In the genomic region with DNA sequence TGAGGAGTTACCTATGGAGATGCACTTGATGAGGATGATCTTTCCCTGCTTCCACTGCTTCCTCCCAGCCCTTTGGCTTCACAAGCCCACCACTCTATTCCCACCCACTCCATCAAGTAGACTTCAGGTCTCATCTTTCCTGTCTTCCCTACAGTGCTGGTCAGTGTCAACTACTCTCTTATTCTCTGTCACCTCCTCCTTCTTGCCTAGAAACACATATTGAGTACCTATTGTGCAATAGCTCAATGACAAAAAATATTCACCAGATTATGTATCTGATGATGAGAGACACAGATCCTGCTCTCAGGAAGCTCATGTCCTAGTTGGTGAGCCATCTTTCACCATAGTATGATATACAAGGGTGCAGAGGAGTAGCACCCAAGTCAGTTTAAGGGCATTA, we compare ENCODE assay signal across 37 cellular contexts.
"Had no signal": no experiment of that assay in that cellular context is flagged by ENCODE, and none has a peak within 500 bp of the region (broad histone marks: within the 10 kb centered on the region; RNA-seq: fewer than 3 reads in every experiment).

No MANE protein-coding gene starts in this region.

- H3K36me3 Mint-ChIP-seq: activated CD4-positive, alpha-beta memory T cell treated with anti-CD3 and anti-CD28 coated beads for 36 hours; activated CD8-positive, alpha-beta memory T cell treated with anti-CD3 and anti-CD28 coated beads, Interleukin-2, amount 10 ng/mL, durations not matched to agents 7 days and 5 days; activated naive CD4-positive, alpha-beta T cell treated with anti-CD3 and anti-CD28 coated beads, Interleukin-2, amount 10 ng/mL, durations not matched to agents 7 days and 5 days; activated naive CD4-positive, alpha-beta T cell treated with anti-CD3 and anti-CD28 coated beads, Interleukin-2, amount 50 U/mL, for 24 hours; activated naive CD8-positive, alpha-beta T cell treated with anti-CD3 and anti-CD28 coated beads, Interleukin-2, amount 10 ng/mL, durations not matched to agents 7 days and 5 days; brain had no signal

- H3K9me3 ChIP-seq: ascending aorta had no signal

- H3K36me3 ChIP-seq: ascending aorta, cardiac muscle cell had no signal

- FAIRE-seq: bronchial epithelial cell, TTC549 had no signal

- ATAC-seq: activated CD8-positive, alpha-beta memory T cell treated with anti-CD3 and anti-CD28 coated beads, Interleukin-2, amount 10 ng/mL, durations not matched to agents 7 days and 5 days; activated CD8-positive, alpha-beta T cell treated with anti-CD3 and anti-CD28 coated beads, Interleukin-2, amount 10 ng/mL, durations not matched to agents 7 days and 5 days; activated naive CD8-positive, alpha-beta T cell treated with anti-CD3 and anti-CD28 coated beads, Interleukin-2, amount 50 U/mL, for 24 hours had no signal

- H3K9me3 Mint-ChIP-seq: activated CD4-positive, alpha-beta memory T cell treated with anti-CD3 and anti-CD28 coated beads for 36 hours; activated CD4-positive, alpha-beta T cell treated with anti-CD3 and anti-CD28 coated beads, Interleukin-2, amount 10 ng/mL, durations not matched to agents 24 days and 14 days; activated naive CD4-positive, alpha-beta T cell treated with anti-CD3 and anti-CD28 coated beads, Interleukin-2, amount 10 ng/mL, durations not matched to agents 7 days and 5 days; activated naive CD4-positive, alpha-beta T cell treated with anti-CD3 and anti-CD28 coated beads, Interleukin-2, amount 50 U/mL, for 24 hours; activated naive CD8-positive, alpha-beta T cell treated with anti-CD3 and anti-CD28 coated beads, Interleukin-2, amount 10 ng/mL, durations not matched to agents 7 days and 5 days; activated naive CD8-positive, alpha-beta T cell treated with anti-CD3 and anti-CD28 coated beads, Interleukin-2, amount 50 U/mL, for 24 hours; activated T-cell treated with anti-CD3 and anti-CD28 coated beads, Interleukin-2, amount 50 U/mL, for 24 hours; activated T-helper 2 cell treated with anti-CD3 and anti-CD28 coated beads, Interferon-gamma antibody, Interleukin-2, Interleukin-4, amounts not matched to agents 10 μg/mL and 5 μg/mL and 100 μg/mL, durations not matched to agents 14 hours and 24 hours and 36 hours; central memory CD8-positive, alpha-beta T cell; T-helper 1 cell treated with Interleukin-12 subunit alpha and Interleukin-12 subunit beta and Interleukin-4 antibody, amounts not matched to agents 30 μg/mL and 1 μg/mL, for 36 hours; T-helper 2 cell treated with Interferon-gamma antibody and Interleukin-4, amounts not matched to agents 5 μg/mL and 100 μg/mL, for 36 hours had no signal

- H3K4me3 ChIP-seq: ascending aorta, cardiac muscle cell had no signal

- H3K4me1 ChIP-seq: ascending aorta had no signal

- H3K27ac Mint-ChIP-seq: activated B cell treated with CpG ODN at 0.5 μM for 24 hours; activated CD4-positive, alpha-beta memory T cell treated with anti-CD3 and anti-CD28 coated beads for 36 hours; activated CD4-positive, alpha-beta T cell treated with anti-CD3 and anti-CD28 coated beads, Interleukin-2, amount 10 ng/mL, durations not matched to agents 24 days and 14 days; activated CD8-positive, alpha-beta memory T cell treated with anti-CD3 and anti-CD28 coated beads, Interleukin-2, amount 10 ng/mL, durations not matched to agents 7 days and 5 days; activated CD8-positive, alpha-beta T cell treated with anti-CD3 and anti-CD28 coated beads, Interleukin-2, amount 10 ng/mL, durations not matched to agents 7 days and 5 days; activated naive CD4-positive, alpha-beta T cell treated with anti-CD3 and anti-CD28 coated beads, Interleukin-2, amount 10 ng/mL, durations not matched to agents 7 days and 5 days; activated naive CD4-positive, alpha-beta T cell treated with anti-CD3 and anti-CD28 coated beads, Interleukin-2, amount 50 U/mL, for 24 hours; activated naive CD8-positive, alpha-beta T cell; activated naive CD8-positive, alpha-beta T cell treated with anti-CD3 and anti-CD28 coated beads, Interleukin-2, amount 10 ng/mL, durations not matched to agents 7 days and 5 days; activated naive CD8-positive, alpha-beta T cell treated with anti-CD3 and anti-CD28 coated beads, Interleukin-2, amount 50 U/mL, for 24 hours; activated T-cell treated with anti-CD3 and anti-CD28 coated beads, Interleukin-2, amount 50 U/mL, for 24 hours; activated T-helper 2 cell treated with anti-CD3 and anti-CD28 coated beads, Interferon-gamma antibody, Interleukin-2, Interleukin-4, amounts not matched to agents 10 μg/mL and 5 μg/mL and 100 μg/mL, durations not matched to agents 14 hours and 24 hours and 36 hours; brain; T-helper 1 cell treated with Interleukin-12 subunit alpha and Interleukin-12 subunit beta and Interleukin-4 antibody, amounts not matched to agents 30 μg/mL and 1 μg/mL, for 36 hours; T-helper 2 cell treated with Interferon-gamma antibody and Interleukin-4, amounts not matched to agents 5 μg/mL and 100 μg/mL, for 36 hours had no signal

- DNase-seq: activated B cell treated with CpG ODN at 0.5 μM for 24 hours; activated CD4-positive, alpha-beta memory T cell treated with anti-CD3 and anti-CD28 coated beads for 36 hours; activated CD4-positive, alpha-beta T cell treated with anti-CD3 and anti-CD28 coated beads for 4 hours; activated CD4-positive, alpha-beta T cell treated with anti-CD3 and anti-CD28 coated beads, Interleukin-2, amount 10 ng/mL, durations not matched to agents 24 days and 14 days; activated CD4-positive, alpha-beta T cell treated with anti-CD3 and anti-CD28 coated beads, Interleukin-2, amount 50 U/mL, for 1 hour; activated CD4-positive, alpha-beta T cell treated with anti-CD3 and anti-CD28 coated beads, Interleukin-2, amount 50 U/mL, for 4 hours; activated CD4-positive, CD25-positive, alpha-beta regulatory T cell treated with anti-CD3 and anti-CD28 coated beads, Interleukin-2, amount 50 U/mL, for 72 hours; activated CD8-positive, alpha-beta memory T cell treated with anti-CD3 and anti-CD28 coated beads for 24 hours; activated CD8-positive, alpha-beta memory T cell treated with anti-CD3 and anti-CD28 coated beads, Interleukin-2, amount 10 ng/mL, durations not matched to agents 7 days and 5 days; activated CD8-positive, alpha-beta memory T cell treated with anti-CD3 and anti-CD28 coated beads, Interleukin-2, amount 50 U/mL, for 48 hours; activated CD8-positive, alpha-beta T cell treated with anti-CD3 and anti-CD28 coated beads, Interleukin-2, amount 10 ng/mL, durations not matched to agents 7 days and 5 days; activated effector memory CD4-positive, alpha-beta T cell treated with Interleukin-2 at 50 U/mL for 16 hours; activated gamma-delta T cell; activated naive CD4-positive, alpha-beta T cell treated with anti-CD3 and anti-CD28 coated beads, Interleukin-2, amount 10 ng/mL, durations not matched to agents 7 days and 5 days; activated naive CD4-positive, alpha-beta T cell treated with Interleukin-2 at 50 U/mL for 16 hours; activated naive CD8-positive, alpha-beta T cell treated with anti-CD3 and anti-CD28 coated beads, Interleukin-2, amount 10 ng/mL, durations not matched to agents 7 days and 5 days; activated naive CD8-positive, alpha-beta T cell treated with anti-CD3 and anti-CD28 coated beads, Interleukin-2, amount 50 U/mL, for 24 hours; activated T-cell treated with anti-CD3 and anti-CD28 coated beads, Interleukin-2, amount 50 U/mL, for 24 hours; activated T-cell treated with anti-CD3 and anti-CD28 coated beads, Interleukin-2, amount 50 U/mL, for 48 hours; amygdala; anterior cingulate cortex; caudate nucleus; cerebellar nuclear complex; T-helper 2 cell; T-helper 9 cell had no signal

- H3K27ac ChIP-seq: ascending aorta, cardiac muscle cell, VCaP had no signal

- H3K4me3 Mint-ChIP-seq: activated B cell treated with CpG ODN at 0.5 μM for 24 hours; activated CD4-positive, alpha-beta memory T cell treated with anti-CD3 and anti-CD28 coated beads for 36 hours; activated CD4-positive, alpha-beta T cell treated with anti-CD3 and anti-CD28 coated beads, Interleukin-2, amount 10 ng/mL, durations not matched to agents 24 days and 14 days; activated CD8-positive, alpha-beta memory T cell treated with anti-CD3 and anti-CD28 coated beads, Interleukin-2, amount 10 ng/mL, durations not matched to agents 7 days and 5 days; activated CD8-positive, alpha-beta T cell treated with anti-CD3 and anti-CD28 coated beads, Interleukin-2, amount 10 ng/mL, durations not matched to agents 7 days and 5 days; activated naive CD4-positive, alpha-beta T cell treated with anti-CD3 and anti-CD28 coated beads, Interleukin-2, amount 10 ng/mL, durations not matched to agents 7 days and 5 days; activated naive CD4-positive, alpha-beta T cell treated with anti-CD3 and anti-CD28 coated beads, Interleukin-2, amount 50 U/mL, for 24 hours; activated naive CD8-positive, alpha-beta T cell; activated naive CD8-positive, alpha-beta T cell treated with anti-CD3 and anti-CD28 coated beads, Interleukin-2, amount 10 ng/mL, durations not matched to agents 7 days and 5 days; activated naive CD8-positive, alpha-beta T cell treated with anti-CD3 and anti-CD28 coated beads, Interleukin-2, amount 50 U/mL, for 24 hours; activated T-cell treated with anti-CD3 and anti-CD28 coated beads, Interleukin-2, amount 50 U/mL, for 24 hours; brain; central memory CD8-positive, alpha-beta T cell; T-helper 1 cell treated with Interleukin-12 subunit alpha and Interleukin-12 subunit beta and Interleukin-4 antibody, amounts not matched to agents 30 μg/mL and 1 μg/mL, for 36 hours; T-helper 2 cell treated with Interferon-gamma antibody and Interleukin-4, amounts not matched to agents 5 μg/mL and 100 μg/mL, for 36 hours had no signal

- H3K4me1 Mint-ChIP-seq: activated B cell treated with CpG ODN at 0.5 μM for 24 hours; activated CD8-positive, alpha-beta memory T cell treated with anti-CD3 and anti-CD28 coated beads, Interleukin-2, amount 10 ng/mL, durations not matched to agents 7 days and 5 days; activated naive CD4-positive, alpha-beta T cell treated with anti-CD3 and anti-CD28 coated beads, Interleukin-2, amount 50 U/mL, for 24 hours; activated naive CD8-positive, alpha-beta T cell treated with anti-CD3 and anti-CD28 coated beads, Interleukin-2, amount 50 U/mL, for 24 hours; central memory CD8-positive, alpha-beta T cell had no signal

- H3K27me3 ChIP-seq: ascending aorta, cardiac muscle cell had no signal
